In genomic region chr14:44962573-44963528, GRCh38 we compare ENCODE assay signal across 8 cellular contexts. TPM values are rescaled to one million over a fixed set of nuclear protein-coding genes. Genes with fewer than 3 reads are reported as not detected.
DNase-seq lines count a peak whose midpoint lies in the region; ATAC-seq lines count a peak whose summit lies in the region.

No MANE protein-coding gene starts in this region.

- H3K36me3 ChIP-seq in SK-N-MC (ENCODE audit: insufficient read depth, low read length): no peaks in the 10 kb centered on the region
- H3K36me3 ChIP-seq in esophagus (ENCODE audit: control insufficient read depth in 2 of 2, insufficient read depth in 2 of 2, low read length in 1 of 2): no peaks in the 10 kb centered on the region
- peaks cover 0 to 3% of the 10 kb centered on the region in 2 donors for H3K36me3 ChIP-seq in mucosa of rectum (ENCODE audit: control insufficient read depth in 2 of 2, insufficient read depth in 2 of 2, low read length in 2 of 2)
- H3K36me3 ChIP-seq in aorta (ENCODE audit: control insufficient read depth in 1 of 2, insufficient read depth in 2 of 2, low read length in 1 of 2): no peaks in the 10 kb centered on the region

- DNase-seq in activated CD4-positive, alpha-beta T cell treated with anti-CD3 and anti-CD28 coated beads for 24 hours (ENCODE audit: low read depth in 2 of 2): peak; percentile 1 to 3
- no peak for DNase-seq in activated CD4-positive, alpha-beta T cell treated with anti-CD3 and anti-CD28 coated beads for 1 hour
- DNase-seq in SK-N-MC (ENCODE audit: low read depth, low spot score) (no peak), aorta (peak; percentile 77 to 84), OCI-M2 (lab: John Stamatoyannopoulos, UW; ENCODE audit: unreplicated experiment) (no peak)

- H3K4me1 ChIP-seq in esophagus (ENCODE audit: control insufficient read depth in 2 of 2, insufficient read depth in 2 of 2, low read length in 1 of 2): no peaks in the 10 kb centered on the region
- peaks cover 16 to 25% of the 10 kb centered on the region in 2 donors for H3K4me1 ChIP-seq in mucosa of rectum (ENCODE audit: control insufficient read depth in 2 of 2, insufficient read depth in 2 of 2, low read length in 2 of 2)
- H3K4me1 ChIP-seq in aorta (ENCODE audit: control insufficient read depth in 1 of 2, insufficient read depth in 2 of 2, low read length in 2 of 2): peaks cover 5 to 6% of the 10 kb centered on the region in 2 donors

- no peak overlapping the region for H3K27ac ChIP-seq in SK-N-MC
- H3K27ac ChIP-seq in esophagus (ENCODE audit: low read depth in 2 of 2, low read length in 1 of 2): peak overlapping the region; percentile 42 to 94
- peak overlapping the region; percentile 67 to 85 for H3K27ac ChIP-seq in mucosa of rectum (ENCODE audit: low read depth in 2 of 2, low read length in 2 of 2)
- peak overlapping the region in 1 of 2 donors; percentile 60 for H3K27ac ChIP-seq in aorta (ENCODE audit: low read depth in 1 of 2, low read length in 2 of 2)

- H3K9me3 ChIP-seq in SK-N-MC (ENCODE audit: low read depth, low read length) (no peaks in the 10 kb centered on the region), esophagus (ENCODE audit: control insufficient read depth in 2 of 2, insufficient read depth in 1 of 2, low read depth in 1 of 2, low read length in 1 of 2) (no peaks in the 10 kb centered on the region), mucosa of rectum (ENCODE audit: control insufficient read depth in 2 of 2, low read length in 2 of 2) (no peaks in the 10 kb centered on the region), aorta (ENCODE audit: control insufficient read depth, low read length) (no peaks in the 10 kb centered on the region)

- WGBS in esophagus, 2 donors: 4 to 6% methylated on average over 39 of the region's 39 CpGs
- 3% methylated on average over 39 of the region's 39 CpGs for WGBS in aorta, 2 donors

- peak overlapping the region; percentile 94 for H3K4me3 ChIP-seq in SK-N-MC
- peak overlapping the region; percentile 95 to 96 for H3K4me3 ChIP-seq in esophagus (ENCODE audit: low read depth in 1 of 2, low read length in 2 of 2)
- H3K4me3 ChIP-seq in mucosa of rectum (ENCODE audit: low read length in 2 of 2): peak overlapping the region; percentile 95 to 100
- H3K4me3 ChIP-seq in aorta (ENCODE audit: low read length in 2 of 2): peak overlapping the region; percentile 83 to 87

- peak overlapping the region; percentile 69 for H3K9ac ChIP-seq in SK-N-MC (ENCODE audit: insufficient read length)
- H3K9ac ChIP-seq in mucosa of rectum (ENCODE audit: low read depth in 1 of 2, low read length in 2 of 2): peak overlapping the region; percentile 81

- intact Hi-C loops in aorta (cut with DNase I): loop anchor here (5.0 kb wide), 4 partner anchors 51 to 169 kb away; partner anchors contain the start of genes FKBP3 (in 2 of the 2) and PRPF39 (in 1 of the 2)

- H3K27me3 ChIP-seq in esophagus (ENCODE audit: control insufficient read depth in 1 of 2, insufficient read depth in 2 of 2, low read length in 2 of 2) (no peaks in the 10 kb centered on the region), mucosa of rectum (ENCODE audit: control insufficient read depth in 2 of 2, insufficient read depth in 2 of 2, low read length in 2 of 2) (no peaks in the 10 kb centered on the region), aorta (ENCODE audit: control insufficient read depth in 1 of 2, insufficient read depth in 2 of 2, low read length in 1 of 2) (no peaks in the 10 kb centered on the region)

- peak; percentile 0 for ATAC-seq in HG02840 (IDR thresholded peaks at IDR 0.05; ENCODE audit: low FRiP score, unreplicated experiment)
- peak; percentile 61 for ATAC-seq in aorta (ENCODE audit: low FRiP score)

RNA-seq across cellular contexts. Expression of gene TOGARAM1, which starts 0.9 kb away (rescaled TPM):
- 1 to 10 TPM; 3.0 to 3.1 TPM for polyA plus RNA-seq in esophagus
- total RNA-seq in aorta: 10 to 100 TPM; 12.4 to 21.4 TPM
- polyA plus RNA-seq in aorta: 1 to 10 TPM; 6.1 to 6.2 TPM

RNA-seq across cellular contexts. Expression of gene KLHL28, which starts 1.1 kb away (rescaled TPM):
- polyA plus RNA-seq in esophagus: 1 to 10 TPM; 2.3 to 2.6 TPM
- 10 to 100 TPM; 17.3 to 18.8 TPM for total RNA-seq in aorta
- 1 to 10 TPM; 2.9 to 3.4 TPM for polyA plus RNA-seq in aorta

Comparison
In these comparisons a context has a peak if more than half of its experiments do, and no peak if none do; other contexts are left out.
1. DNase-seq: peak in activated CD4-positive, alpha-beta T cell treated with anti-CD3 and anti-CD28 coated beads for 24 hours (2 of 2) and aorta (2 of 2); none in activated CD4-positive, alpha-beta T cell treated with anti-CD3 and anti-CD28 coated beads for 1 hour (single experiment), SK-N-MC (single experiment) and OCI-M2 (single experiment).
2. Peak in every context shown above with its lines, with median percentiles within 50 percentile points of each other: H3K4me3 ChIP-seq.